ENCODE assay signal across 1 cellular context in genomic region chr16:84369938-84370627, GRCh38.
TF ChIP-seq lines count a peak whose summit lies in the region.

No MANE protein-coding gene starts in this region.

TF ChIP-seq in H1, 55 proteins besides CTCF, POLR2A, EP300 and RAD21:
- TF ChIP-seq ATF2 (IDR thresholded peaks at IDR 0.05; ENCODE audit: low read length), result no peak
- TF ChIP-seq CBX5 (IDR thresholded peaks at IDR 0.05; ENCODE audit: low read depth, low read length), result no peak
- no peak for TF ChIP-seq TAF7 (optimal IDR thresholded peaks at IDR 0.05; ENCODE audit: borderline replicate concordance, low read depth, low read length)
- TF ChIP-seq HDAC6 (IDR thresholded peaks at IDR 0.05; ENCODE audit: low read depth, low read length), result no peak
- TF ChIP-seq EGR1 (IDR thresholded peaks at IDR 0.05; ENCODE audit: borderline replicate concordance, low read depth, low read length), result no peak
- no peak for TF ChIP-seq KDM5A (IDR thresholded peaks at IDR 0.05; ENCODE audit: low read length)
- no peak for TF ChIP-seq MAFK (IDR thresholded peaks at IDR 0.05; ENCODE audit: low read depth, low read length)
- TF ChIP-seq TEAD4 (IDR thresholded peaks at IDR 0.05; ENCODE audit: low read depth, low read length), result peak; percentile 91
- no peak for TF ChIP-seq SRF (IDR thresholded peaks at IDR 0.05; ENCODE audit: low read depth, low read length)
- peak; percentile 34 to 79; a peak in 1 of 4 replicates for TF ChIP-seq SIN3A (conservative IDR thresholded peaks at IDR 0.05 in 1 of 2, IDR thresholded peaks at IDR 0.05 in 1 of 2; ENCODE audit: low read depth in 1 of 2, low read length in 2 of 2)
- no peak for TF ChIP-seq CHD1 (IDR thresholded peaks at IDR 0.05; ENCODE audit: low read depth, low read length)
- TF ChIP-seq GTF2F1 (IDR thresholded peaks at IDR 0.05; ENCODE audit: borderline replicate concordance, low read depth, low read length), result no peak
- TF ChIP-seq RBBP5 (IDR thresholded peaks at IDR 0.05; ENCODE audit: borderline replicate concordance, low read depth, low read length), result no peak
- no peak for TF ChIP-seq EZH2 (IDR thresholded peaks at IDR 0.05; ENCODE audit: low read depth, low read length, severe bottlenecking)
- TF ChIP-seq CHD7 (IDR thresholded peaks at IDR 0.05; ENCODE audit: insufficient replicate concordance, low read length), result no peak
- TF ChIP-seq SP2 (IDR thresholded peaks at IDR 0.05; ENCODE audit: low read length), result no peak
- TF ChIP-seq GABPA (IDR thresholded peaks at IDR 0.05; ENCODE audit: borderline replicate concordance, insufficient read depth, low read length), result no peak
- TF ChIP-seq CHD2 (IDR thresholded peaks at IDR 0.05; ENCODE audit: low read length), result no peak
- TF ChIP-seq JUND (IDR thresholded peaks at IDR 0.05; ENCODE audit: low read length), result 0 out of 2 replicates have a peak, but pooled peaks have one; percentile 33
- peak; percentile 87 for TF ChIP-seq SP1 (IDR thresholded peaks at IDR 0.05; ENCODE audit: low read depth, low read length)
- no peak for TF ChIP-seq KDM4A (IDR thresholded peaks at IDR 0.05; ENCODE audit: low read depth, low read length, severe bottlenecking)
- peak; percentile 23; the same call in 1 of the 2 replicates for TF ChIP-seq CEBPB (IDR thresholded peaks at IDR 0.05; ENCODE audit: low read depth, low read length)
TF ChIP-seq in H1: peak in this region for 5.
